Comparison of ENCODE assay signal across 1 cellular context in genomic region chr3:62143843-62144450, GRCh38.
TF ChIP-seq lines count a peak whose summit lies in the region.

No MANE protein-coding gene starts in this region.

TF ChIP-seq in IMR-90, 13 proteins besides CTCF, POLR2A, EP300 and RAD21 (continued from another document):
- TF ChIP-seq, protein P1, sequence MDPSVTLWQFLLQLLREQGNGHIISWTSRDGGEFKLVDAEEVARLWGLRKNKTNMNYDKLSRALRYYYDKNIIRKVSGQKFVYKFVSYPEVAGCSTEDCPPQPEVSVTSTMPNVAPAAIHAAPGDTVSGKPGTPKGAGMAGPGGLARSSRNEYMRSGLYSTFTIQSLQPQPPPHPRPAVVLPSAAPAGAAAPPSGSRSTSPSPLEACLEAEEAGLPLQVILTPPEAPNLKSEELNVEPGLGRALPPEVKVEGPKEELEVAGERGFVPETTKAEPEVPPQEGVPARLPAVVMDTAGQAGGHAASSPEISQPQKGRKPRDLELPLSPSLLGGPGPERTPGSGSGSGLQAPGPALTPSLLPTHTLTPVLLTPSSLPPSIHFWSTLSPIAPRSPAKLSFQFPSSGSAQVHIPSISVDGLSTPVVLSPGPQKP (IDR thresholded peaks at IDR 0.05; ENCODE audit: borderline replicate concordance, low read depth, low read length), result no peak
- TF ChIP-seq SMC3 (IDR thresholded peaks at IDR 0.05; ENCODE audit: low read depth, low read length) (no peak), FOS (IDR thresholded peaks at IDR 0.05; ENCODE audit: low read depth, low read length) (no peak), MAZ (IDR thresholded peaks at IDR 0.05; ENCODE audit: borderline replicate concordance, low read depth, low read length) (no peak), MXI1 (IDR thresholded peaks at IDR 0.05; ENCODE audit: borderline replicate concordance, low read depth, low read length) (no peak), MAFK (IDR thresholded peaks at IDR 0.05; ENCODE audit: low read depth, low read length) (no peak), USF2 (IDR thresholded peaks at IDR 0.05; ENCODE audit: low read depth, low read length) (no peak), CEBPB (IDR thresholded peaks at IDR 0.05; ENCODE audit: low read depth, low read length) (no peak), RCOR1 (IDR thresholded peaks at IDR 0.05; ENCODE audit: insufficient replicate concordance, low read length) (no peak), NFE2L2 (IDR thresholded peaks at IDR 0.05; ENCODE audit: low read depth, low read length) (no peak)
